16 cellular contexts compared by ENCODE assay signal in genomic region chr4:78032446-78032845, GRCh38. TPM values are rescaled to one million over a fixed set of nuclear protein-coding genes. Genes with fewer than 3 reads are reported as not detected.
A peak's percentile ranks its signal among the peaks of the same experiment; 100 is the strongest.
DNase-seq lines count a peak whose midpoint lies in the region; ATAC-seq lines count a peak whose summit lies in the region.
"Had no signal": no experiment of that assay in that cellular context is flagged by ENCODE, and none has a peak within 500 bp of the region (broad histone marks: within the 10 kb centered on the region; RNA-seq: fewer than 3 reads in every experiment).

No MANE protein-coding gene starts in this region.

- H3K36me3 Mint-ChIP-seq in naive thymus-derived CD4-positive, alpha-beta T cell: no peaks in the 10 kb centered on the region

- CTCF ChIA-PET in naive thymus-derived CD4-positive, alpha-beta T cell (lab: Charles Lee): no interaction called here

- no peaks in the 10 kb centered on the region for H3K4me1 Mint-ChIP-seq in naive thymus-derived CD4-positive, alpha-beta T cell

- no peak overlapping the region for H3K27ac Mint-ChIP-seq in naive thymus-derived CD4-positive, alpha-beta T cell
- H3K27ac Mint-ChIP-seq: activated CD8-positive, alpha-beta T cell treated with anti-CD3 and anti-CD28 coated beads for 36 hours; effector memory CD8-positive, alpha-beta T cell had no signal

- no peak overlapping the region for H3K4me3 ChIP-seq in naive thymus-derived CD4-positive, alpha-beta T cell (ENCODE audit: low read length)
- H3K4me3 ChIP-seq: gastrocnemius medialis had no signal

- ATAC-seq in naive thymus-derived CD4-positive, alpha-beta T cell: no peak
- ATAC-seq: activated CD8-positive, alpha-beta T cell treated with anti-CD3 and anti-CD28 coated beads for 36 hours; effector memory CD8-positive, alpha-beta T cell; gastrocnemius medialis; Right ventricle myocardium inferior had no signal

- peak; percentile 83 for DNase-seq in COLO668 (lab: John Stamatoyannopoulos, UW; ENCODE audit: unreplicated experiment)
- peak; percentile 91 for DNase-seq in NCI-H1092 (lab: John Stamatoyannopoulos, UW)
- DNase-seq in NCI-H2171 treated with DMSO at 0.1 percent for 48 hours (lab: John Stamatoyannopoulos, UW): peak; percentile 70
- peak; percentile 31 for DNase-seq in SW480 (ENCODE audit: low spot score)
- no peak for DNase-seq in cortex of kidney (lab: John Stamatoyannopoulos, UW)
- DNase-seq in middle frontal gyrus (ENCODE audit: extremely low spot score, low spot score): no peak
- no peak for DNase-seq in naive thymus-derived CD4-positive, alpha-beta T cell
- no peak for DNase-seq in T1000 (lab: John Stamatoyannopoulos, UW)
- DNase-seq: activated CD8-positive, alpha-beta T cell treated with anti-CD3 and anti-CD28 coated beads for 36 hours; activated effector memory CD4-positive, alpha-beta T cell treated with Interleukin-2 at 50 U/mL for 16 hours; Calu3; effector memory CD8-positive, alpha-beta T cell; gastrocnemius medialis; IMR-90 had no signal

- H3K27me3 ChIP-seq in naive thymus-derived CD4-positive, alpha-beta T cell (ENCODE audit: control insufficient read depth in 2 of 2, insufficient read depth in 2 of 2, low read length in 2 of 2): no peaks in the 10 kb centered on the region
- H3K27me3 ChIP-seq: gastrocnemius medialis had no signal

- intact Hi-C loops in naive thymus-derived CD4-positive, alpha-beta T cell (cut with micrococcal nuclease): no loop called here

- H3K9me3 Mint-ChIP-seq in naive thymus-derived CD4-positive, alpha-beta T cell: peaks cover 0 to 1% (median 0%) of the 10 kb centered on the region in 11 donors
- H3K9me3 Mint-ChIP-seq: activated CD8-positive, alpha-beta T cell treated with anti-CD3 and anti-CD28 coated beads for 36 hours; effector memory CD8-positive, alpha-beta T cell had no signal

- H3K27ac ChIP-seq in naive thymus-derived CD4-positive, alpha-beta T cell (ENCODE audit: low read depth, low read length): no peak overlapping the region
- H3K27ac ChIP-seq: gastrocnemius medialis, parathyroid adenoma had no signal

- H3K4me1 ChIP-seq in naive thymus-derived CD4-positive, alpha-beta T cell (ENCODE audit: control insufficient read depth in 2 of 2, insufficient read depth in 2 of 2, low read length in 2 of 2): no peaks in the 10 kb centered on the region
- H3K4me1 ChIP-seq: gastrocnemius medialis, parathyroid adenoma had no signal

- POLR2A ChIA-PET in naive thymus-derived CD4-positive, alpha-beta T cell (lab: Charles Lee): no interaction called here

- no peak overlapping the region for H3K4me3 Mint-ChIP-seq in naive thymus-derived CD4-positive, alpha-beta T cell
- H3K4me3 Mint-ChIP-seq: activated CD8-positive, alpha-beta T cell treated with anti-CD3 and anti-CD28 coated beads for 36 hours; effector memory CD8-positive, alpha-beta T cell had no signal

- H3K36me3 ChIP-seq in naive thymus-derived CD4-positive, alpha-beta T cell (ENCODE audit: control insufficient read depth in 2 of 3, insufficient read depth in 3 of 3, low read length in 3 of 3): no peaks in the 10 kb centered on the region
- H3K36me3 ChIP-seq: gastrocnemius medialis had no signal

- peaks cover 4 to 23% (median 11%) of the 10 kb centered on the region in 5 donors for H3K27me3 Mint-ChIP-seq in naive thymus-derived CD4-positive, alpha-beta T cell

- H3K9me3 ChIP-seq in naive thymus-derived CD4-positive, alpha-beta T cell (ENCODE audit: control insufficient read depth in 2 of 3, low read length in 3 of 3): no peaks in the 10 kb centered on the region
- H3K9me3 ChIP-seq: gastrocnemius medialis had no signal

RNA-seq across cellular contexts. Expression of gene FRAS1, which starts 24.7 kb away (rescaled TPM):
- total RNA-seq in naive thymus-derived CD4-positive, alpha-beta T cell: under 1 TPM in 1 of 5 experiments, not detected in 4; 0.02 TPM
- not detected for polyA plus RNA-seq in naive thymus-derived CD4-positive, alpha-beta T cell

Comparison
In these comparisons a context has a peak if more than half of its experiments do, and no peak if none do; other contexts are left out.
1. DNase-seq: peak in COLO668 (single experiment), NCI-H1092 (single experiment), NCI-H2171 treated with DMSO at 0.1 percent for 48 hours (single experiment) and SW480 (single experiment); none in cortex of kidney (single experiment), middle frontal gyrus (single experiment), naive thymus-derived CD4-positive, alpha-beta T cell (0 of 9) and T1000 (single experiment).